1 cellular context compared by ENCODE assay signal in genomic region chr11:4607782-4608666, GRCh38.
A peak's percentile ranks its signal among the peaks of the same experiment; 100 is the strongest.
TF ChIP-seq lines count a peak whose summit lies in the region.

Gene TRIM68 (minus strand): TSS chr11:4608231. CDS start chr11:4605504, 2,727 bp downstream.

TF ChIP-seq in K562, 482 proteins besides CTCF, POLR2A, EP300 and RAD21 (continued from another document and continues in another):
- TF ChIP-seq PRDM10 (IDR thresholded peaks at IDR 0.05; ENCODE audit: partially characterized antibody) (peak; percentile 48), GABPB1 (CRISPR knock-in tag; IDR thresholded peaks at IDR 0.05) (peak; percentile 55), EP400 (IDR thresholded peaks at IDR 0.05) (0 out of 2 replicates have a peak, but pooled peaks have one; percentile 24), HDAC1 (IDR thresholded peaks at IDR 0.05) (peak in 1 of 2 experiments; percentile 47; a peak in 1 of 4 replicates), ESRRA (IDR thresholded peaks at IDR 0.05; ENCODE audit: borderline replicate concordance, low read depth) (0 out of 2 replicates have a peak, but pooled peaks have one; percentile 30), SMAD1 (IDR thresholded peaks at IDR 0.05; ENCODE audit: low read depth, low read length, partially characterized antibody) (peak; percentile 35), NRF1 (conservative IDR thresholded peaks at IDR 0.05 in 1 of 2, IDR thresholded peaks at IDR 0.05 in 1 of 2) (peak; percentile 91 to 92), ARID1B (IDR thresholded peaks at IDR 0.05) (0 out of 2 replicates have a peak, but pooled peaks have one; percentile 13), MYNN (IDR thresholded peaks at IDR 0.05) (0 out of 2 replicates have a peak, but pooled peaks have one; percentile 38), MYNN (CRISPR knock-in tag; IDR thresholded peaks at IDR 0.05) (no peak), CBX1 (IDR thresholded peaks at IDR 0.05; ENCODE audit: low read depth) (peak; percentile 47; the same call in 1 of the 2 replicates), CXXC5 (CRISPR knock-in tag; IDR thresholded peaks at IDR 0.05) (peak; percentile 65), ZNF384 (IDR thresholded peaks at IDR 0.05; ENCODE audit: low read depth, low read length) (peak; percentile 7; the same call in 1 of the 2 replicates), PML (IDR thresholded peaks at IDR 0.05; ENCODE audit: low read length) (peak; percentile 58; the same call in 1 of the 2 replicates), NEUROD1 (IDR thresholded peaks at IDR 0.05; ENCODE audit: borderline replicate concordance, low read depth, low read length, partially characterized antibody) (peak; percentile 84), KDM5B (IDR thresholded peaks at IDR 0.05; ENCODE audit: insufficient replicate concordance, low read depth, low read length) (peak; percentile 87), RBFOX2 (IDR thresholded peaks at IDR 0.05; ENCODE audit: low read depth, low read length) (peak; percentile 90), ZBTB33 (CRISPR knock-in tag; IDR thresholded peaks at IDR 0.05) (peak; percentile 24; the same call in 1 of the 2 replicates), ZBTB11 (CRISPR knock-in tag; IDR thresholded peaks at IDR 0.05) (0 out of 6 replicates have a peak, but pooled peaks of 1 of the 3 experiments have one; percentile 32), CCNT2 (IDR thresholded peaks at IDR 0.05; ENCODE audit: borderline replicate concordance, extremely low read depth, insufficient read length, low read depth, low read length) (peak; percentile 48), ZFX (CRISPR knock-in tag; IDR thresholded peaks at IDR 0.05) (peak; percentile 97), CHD2 (IDR thresholded peaks at IDR 0.05; ENCODE audit: low read depth, low read length) (peak; percentile 74), ZBTB17 (CRISPR knock-in tag; IDR thresholded peaks at IDR 0.05) (0 out of 2 replicates have a peak, but pooled peaks have one; percentile 45), ZBTB7A (IDR thresholded peaks at IDR 0.05; ENCODE audit: borderline replicate concordance, control insufficient read depth, low read depth, low read length) (peak; percentile 52; the same call in 1 of the 2 replicates), ZNF644 (tag; IDR thresholded peaks at IDR 0.05; ENCODE audit: low read depth) (peak; percentile 64; the same call in 1 of the 2 replicates), UBTF (IDR thresholded peaks at IDR 0.05; ENCODE audit: borderline replicate concordance in 1 of 2, low read depth in 2 of 2, low read length in 2 of 2) (peak; percentile 47 to 68; a peak in 2 of 4 replicates), POLR2B (IDR thresholded peaks at IDR 0.05; ENCODE audit: low read depth, partially characterized antibody) (peak; percentile 77), SREBF2 (CRISPR knock-in tag; IDR thresholded peaks at IDR 0.05) (no peak), ARNT (IDR thresholded peaks at IDR 0.05) (no peak), TAF7 (tag; IDR thresholded peaks at IDR 0.05) (no peak), POLR3G (IDR thresholded peaks at IDR 0.05; ENCODE audit: extremely low read depth, insufficient read length, insufficient replicate concordance) (no peak), ZNF212 (CRISPR knock-in tag; IDR thresholded peaks at IDR 0.05) (0 out of 2 replicates have a peak, but pooled peaks have one; percentile 9), ATF1 (CRISPR knock-in tag; IDR thresholded peaks at IDR 0.05) (no peak), ATF1 (tag; IDR thresholded peaks at IDR 0.05) (peak; percentile 56), ELF1 (tag; IDR thresholded peaks at IDR 0.05) (peak; percentile 82), CREB3L1 (IDR thresholded peaks at IDR 0.05; ENCODE audit: borderline replicate concordance, low read depth) (peak; percentile 85; the same call in 1 of the 2 replicates), CTBP1 (IDR thresholded peaks at IDR 0.05; ENCODE audit: borderline replicate concordance) (0 out of 2 replicates have a peak, but pooled peaks have one; percentile 39), MAZ (CRISPR knock-in tag; conservative IDR thresholded peaks at IDR 0.05 in 1 of 2, IDR thresholded peaks at IDR 0.05 in 1 of 2) (peak; percentile 65 to 69; a peak in 3 of 4 replicates), CTCFL (IDR thresholded peaks at IDR 0.05; ENCODE audit: borderline replicate concordance, insufficient read depth, low read depth, low read length, poor library complexity, severe bottlenecking) (peak; percentile 6), PKNOX1 (IDR thresholded peaks at IDR 0.05) (peak; percentile 76), PHF20 (IDR thresholded peaks at IDR 0.05; ENCODE audit: partially characterized antibody) (peak; percentile 42), NFYB (IDR thresholded peaks at IDR 0.05; ENCODE audit: extremely low read depth, insufficient read length) (peak; percentile 86), XRCC4 (IDR thresholded peaks at IDR 0.05; ENCODE audit: extremely low read depth, insufficient read depth, insufficient read length) (no peak), CREM (IDR thresholded peaks at IDR 0.05; ENCODE audit: low read depth) (0 out of 2 replicates have a peak, but pooled peaks have one; percentile 25), POLR2H (tag; IDR thresholded peaks at IDR 0.05; ENCODE audit: low read depth) (peak; percentile 78), CREBBP (IDR thresholded peaks at IDR 0.05; ENCODE audit: low read depth, low read length) (no peak), KAT8 (IDR thresholded peaks at IDR 0.05; ENCODE audit: low read depth) (no peak), SP2 (IDR thresholded peaks at IDR 0.05; ENCODE audit: extremely low read depth, low read depth, low read length, poor library complexity, severe bottlenecking) (peak; percentile 76), BCL6 (CRISPR knock-in tag; IDR thresholded peaks at IDR 0.05) (no peak)
